In the genomic region with DNA sequence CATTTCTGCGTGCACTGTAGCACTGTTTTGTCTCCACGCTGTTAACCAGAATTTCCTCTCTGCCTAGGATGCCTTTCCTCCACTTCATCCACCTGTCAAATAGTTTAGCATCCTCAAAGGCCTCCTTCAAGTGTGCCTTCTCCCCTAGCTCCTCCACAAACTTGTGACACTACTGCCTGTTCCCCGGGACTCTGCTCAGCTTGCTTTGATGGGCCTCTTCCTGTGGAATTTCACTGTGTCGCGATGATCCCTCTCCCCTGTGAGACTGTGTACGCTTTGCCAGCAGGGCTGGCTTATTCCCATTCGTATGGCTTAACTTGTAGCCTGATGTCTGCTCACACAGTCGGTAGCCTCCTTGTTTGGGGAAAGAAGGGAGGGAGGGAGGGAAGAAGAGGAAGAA, we compare ENCODE assay signal across 2 cellular contexts.
TF ChIP-seq lines count a peak whose summit lies in the region.

No MANE protein-coding gene starts in this region.

TF ChIP-seq in GM23338, 12 proteins besides CTCF, POLR2A, EP300 and RAD21 (continues in another document):
- TF ChIP-seq ZNF114 (CRISPR knock-in tag; IDR thresholded peaks at IDR 0.05) (no peak), POLR2AphosphoS5 (IDR thresholded peaks at IDR 0.05; ENCODE audit: low read depth) (no peak), NANOG (IDR thresholded peaks at IDR 0.05; ENCODE audit: borderline replicate concordance) (no peak), STAT1 (IDR thresholded peaks at IDR 0.05; ENCODE audit: unreplicated experiment) (no peak), ZNF331 (CRISPR knock-in tag; IDR thresholded peaks at IDR 0.05; ENCODE audit: low read depth) (no peak), EZH2 (IDR thresholded peaks at IDR 0.05; ENCODE audit: low read depth, unreplicated experiment) (no peak), EZH2phosphoT487 (IDR thresholded peaks at IDR 0.05; ENCODE audit: unreplicated experiment) (no peak), CREB1 (CRISPR knock-in tag; IDR thresholded peaks at IDR 0.05; ENCODE audit: low read depth) (no peak), ZNF462 (CRISPR knock-in tag; IDR thresholded peaks at IDR 0.05) (no peak), JUNB (IDR thresholded peaks at IDR 0.05; ENCODE audit: unreplicated experiment) (no peak)
- TF ChIP-seq, protein P1, sequence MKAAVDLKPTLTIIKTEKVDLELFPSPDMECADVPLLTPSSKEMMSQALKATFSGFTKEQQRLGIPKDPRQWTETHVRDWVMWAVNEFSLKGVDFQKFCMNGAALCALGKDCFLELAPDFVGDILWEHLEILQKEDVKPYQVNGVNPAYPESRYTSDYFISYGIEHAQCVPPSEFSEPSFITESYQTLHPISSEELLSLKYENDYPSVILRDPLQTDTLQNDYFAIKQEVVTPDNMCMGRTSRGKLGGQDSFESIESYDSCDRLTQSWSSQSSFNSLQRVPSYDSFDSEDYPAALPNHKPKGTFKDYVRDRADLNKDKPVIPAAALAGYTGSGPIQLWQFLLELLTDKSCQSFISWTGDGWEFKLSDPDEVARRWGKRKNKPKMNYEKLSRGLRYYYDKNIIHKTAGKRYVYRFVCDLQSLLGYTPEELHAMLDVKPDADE (IDR thresholded peaks at IDR 0.05), result no peak

TF ChIP-seq in H1, 55 proteins besides CTCF, POLR2A, EP300 and RAD21:
- TF ChIP-seq CHD1 (IDR thresholded peaks at IDR 0.05; ENCODE audit: low read depth, low read length) (no peak), TAF1 (IDR thresholded peaks at IDR 0.05; ENCODE audit: low read depth, low read length) (no peak), BCL11A (IDR thresholded peaks at IDR 0.05; ENCODE audit: low read depth in 2 of 2, low read length in 2 of 2) (no peak), CEBPB (IDR thresholded peaks at IDR 0.05; ENCODE audit: low read depth, low read length) (no peak), SIX5 (IDR thresholded peaks at IDR 0.05; ENCODE audit: low read depth, low read length) (no peak), ATF2 (IDR thresholded peaks at IDR 0.05; ENCODE audit: low read length) (no peak)
